1 cellular context compared by ENCODE assay signal in genomic region chr1:5424802-5425201, GRCh38.
A peak's percentile ranks its signal among the peaks of the same experiment; 100 is the strongest.
TF ChIP-seq lines count a peak whose summit lies in the region.

No MANE protein-coding gene starts in this region.

TF ChIP-seq in H1, 55 proteins besides CTCF, POLR2A, EP300 and RAD21:
- no peak for TF ChIP-seq NRF1 (IDR thresholded peaks at IDR 0.05; ENCODE audit: low read depth, low read length)
- no peak for TF ChIP-seq KDM1A (IDR thresholded peaks at IDR 0.05; ENCODE audit: borderline replicate concordance, low read length)
- TF ChIP-seq RNF2 (IDR thresholded peaks at IDR 0.05; ENCODE audit: borderline replicate concordance, low read depth, low read length, missing control alignments, poor library complexity, severe bottlenecking), result no peak
- no peak for TF ChIP-seq SUZ12 (IDR thresholded peaks at IDR 0.05; ENCODE audit: low read length)
- peak; percentile 13 for TF ChIP-seq NANOG (IDR thresholded peaks at IDR 0.05; ENCODE audit: insufficient read depth, low read depth, low read length, poor library complexity, severe bottlenecking)
- TF ChIP-seq JUND (IDR thresholded peaks at IDR 0.05; ENCODE audit: low read length), result peak; percentile 21; the same call in 1 of the 2 replicates
- 0 out of 2 replicates have a peak, but pooled peaks have one; percentile 17 for TF ChIP-seq SP1 (IDR thresholded peaks at IDR 0.05; ENCODE audit: low read depth, low read length)
- TF ChIP-seq HDAC2 (IDR thresholded peaks at IDR 0.05; ENCODE audit: borderline replicate concordance in 1 of 2, low read depth in 2 of 2, low read length in 2 of 2), result 0 out of 4 replicates have a peak, but pooled peaks of 1 of the 2 experiments have one; percentile 28
- no peak for TF ChIP-seq HDAC6 (IDR thresholded peaks at IDR 0.05; ENCODE audit: low read depth, low read length)
- TF ChIP-seq YY1 (IDR thresholded peaks at IDR 0.05; ENCODE audit: low read depth, low read length), result 0 out of 2 replicates have a peak, but pooled peaks have one; percentile 20
- TF ChIP-seq ASH2L (IDR thresholded peaks at IDR 0.05; ENCODE audit: low read length), result no peak
TF ChIP-seq in H1: peak in this region for 5.
